Comparison of ENCODE assay signal across 27 cellular contexts in genomic region chr7:113891031-113891350, GRCh38. TPM values are rescaled to one million over a fixed set of nuclear protein-coding genes. Genes with fewer than 3 reads are reported as not detected.
DNase-seq lines count a peak whose midpoint lies in the region; ATAC-seq and TF ChIP-seq lines count a peak whose summit lies in the region.
"Had no signal": no experiment of that assay in that cellular context is flagged by ENCODE, and none has a peak within 500 bp of the region (broad histone marks: within the 10 kb centered on the region; RNA-seq: fewer than 3 reads in every experiment).

No MANE protein-coding gene starts in this region.

- H3K27ac ChIP-seq in SJSA1 = peak overlapping the region; percentile 44; the same call in 1 of the 2 replicates
- no peak overlapping the region for H3K27ac ChIP-seq in prostate gland
- H3K27ac ChIP-seq: BLaER1 treated with 17β-estradiol and CSF1 and Interleukin-3, amounts not matched to agents 10 nM and 100 nM; SK-N-MC had no signal

- H3K9me3 ChIP-seq in SJSA1 (replicated peaks) = no peaks in the 10 kb centered on the region
- no peaks in the 10 kb centered on the region for H3K9me3 ChIP-seq in prostate gland
- H3K9me3 ChIP-seq: Caco-2 had no signal

- WGBS in prostate gland = 91% methylated on average over 2 of the region's 2 CpGs

- no peak overlapping the region for H3K27ac Mint-ChIP-seq in endothelial cell (ENCODE audit: unreplicated experiment)
- H3K27ac Mint-ChIP-seq: CD4-positive, alpha-beta memory T cell had no signal

- no peak for TF ChIP-seq POLR2A in prostate gland (IDR thresholded peaks at IDR 0.05)

- H3K4me1 ChIP-seq in SJSA1 (replicated peaks) (peaks cover 34% of the 10 kb centered on the region), prostate gland (replicated peaks) (no peaks in the 10 kb centered on the region)
- H3K4me1 ChIP-seq: BLaER1 treated with 17β-estradiol and CSF1 and Interleukin-3, amounts not matched to agents 10 nM and 100 nM; Caco-2 had no signal

- H3K27me3 ChIP-seq in SJSA1 (replicated peaks) (no peaks in the 10 kb centered on the region), prostate gland (replicated peaks; ENCODE audit: insufficient read depth) (no peaks in the 10 kb centered on the region)
- H3K27me3 ChIP-seq: BLaER1 treated with 17β-estradiol and CSF1 and Interleukin-3, amounts not matched to agents 10 nM and 100 nM had no signal

- H3K36me3 Mint-ChIP-seq in endothelial cell (ENCODE audit: low read depth, unreplicated experiment) = no peaks in the 10 kb centered on the region
- H3K36me3 Mint-ChIP-seq: CD4-positive, alpha-beta memory T cell had no signal

- peaks cover 16% of the 10 kb centered on the region for H3K4me1 Mint-ChIP-seq in endothelial cell (ENCODE audit: unreplicated experiment)
- H3K4me1 Mint-ChIP-seq: CD4-positive, alpha-beta memory T cell had no signal

- peak; percentile 54 for ATAC-seq in GM18867 (IDR thresholded peaks at IDR 0.05; ENCODE audit: unreplicated experiment)
- peak; percentile 43 for ATAC-seq in esophagus mucosa
- no peak for ATAC-seq in HG02981 (IDR thresholded peaks at IDR 0.05; ENCODE audit: unreplicated experiment)
- no peak for ATAC-seq in HG03565 (IDR thresholded peaks at IDR 0.05; ENCODE audit: unreplicated experiment)
- ATAC-seq: HCT116 had no signal

- no peak overlapping the region for H3K4me3 ChIP-seq in SJSA1
- no peak overlapping the region for H3K4me3 ChIP-seq in prostate gland
- H3K4me3 ChIP-seq: BLaER1 treated with 17β-estradiol and CSF1 and Interleukin-3, amounts not matched to agents 10 nM and 100 nM; SK-N-MC had no signal

- TF ChIP-seq CTCF in endothelial cell (IDR thresholded peaks at IDR 0.05; ENCODE audit: unreplicated experiment) = no peak
- no peak for TF ChIP-seq CTCF in prostate gland (IDR thresholded peaks at IDR 0.05)

- no peak overlapping the region for H3K4me3 Mint-ChIP-seq in endothelial cell (ENCODE audit: unreplicated experiment)
- H3K4me3 Mint-ChIP-seq: CD4-positive, alpha-beta memory T cell had no signal

- no peaks in the 10 kb centered on the region for H3K27me3 Mint-ChIP-seq in endothelial cell (ENCODE audit: unreplicated experiment)
- H3K27me3 Mint-ChIP-seq: CD4-positive, alpha-beta memory T cell had no signal

- H3K36me3 ChIP-seq in SJSA1 (no peaks in the 10 kb centered on the region), prostate gland (no peaks in the 10 kb centered on the region)
- H3K36me3 ChIP-seq: BLaER1 treated with 17β-estradiol and CSF1 and Interleukin-3, amounts not matched to agents 10 nM and 100 nM had no signal

- no peaks in the 10 kb centered on the region for H3K9me3 Mint-ChIP-seq in endothelial cell (ENCODE audit: unreplicated experiment)

- DNase-seq in SJSA1 (ENCODE audit: low read depth in 1 of 2, low spot score in 2 of 2) = peak in 1 of 2 experiments; percentile 4
- DNase-seq in endothelial cell (ENCODE audit: low spot score) = no peak
- DNase-seq in prostate gland (ENCODE audit: low spot score) = no peak
- DNase-seq: Caco-2; CD4-positive, alpha-beta memory T cell; DMS 273 treated with DMSO at 0.1 percent for 48 hours; DND-41; Kasumi-1; NCI-H1417; NCI-H1694 treated with DMSO at 0.1 percent for 48 hours; NCI-H2081 treated with DMSO at 0.1 percent for 48 hours; NCI-H2171 treated with DMSO at 0.1 percent for 48 hours; NCI-H446; NCI-H526; OCI-M1; Right ventricle myocardium superior; SW 1271 had no signal

- intact Hi-C loops in prostate gland (cut with DNase I) = no loop called here

RNA-seq across cellular contexts. Expression of gene PPP1R3A, which starts 27.8 kb away (rescaled TPM):
- not detected in 2 replicates for total RNA-seq in SJSA1 (2014; rRNA removed; shearing (Covaris generic))
- total RNA-seq in esophagus mucosa (not detected), endothelial cell (ENCODE audit: unreplicated experiment) (not detected), prostate gland (under 1 TPM; 0.11 to 0.18 TPM)
- total RNA-seq: A673; Caco-2; CD4-positive, alpha-beta memory T cell; H1; MCF 10A had no signal

Comparison
In these comparisons a context has a peak if more than half of its experiments do, and no peak if none do; other contexts are left out.
1. ATAC-seq: peak in GM18867 (single experiment) and esophagus mucosa (single experiment); none in HG02981 (single experiment) and HG03565 (single experiment).